ENCODE assay signal across 26 cellular contexts in genomic region chr21:45126983-45127382, GRCh38. TPM values are rescaled to one million over a fixed set of nuclear protein-coding genes. Genes with fewer than 3 reads are reported as not detected.
DNase-seq lines count a peak whose midpoint lies in the region; ATAC-seq and TF ChIP-seq lines count a peak whose summit lies in the region.
"Had no signal": no experiment of that assay in that cellular context is flagged by ENCODE, and none has a peak within 500 bp of the region (broad histone marks: within the 10 kb centered on the region; RNA-seq: fewer than 3 reads in every experiment).

No MANE protein-coding gene starts in this region.

- no peak for DNase-seq in WERI-Rb-1
- no peak for DNase-seq in naive B cell
- no peak for DNase-seq in NCI-H146 treated with DMSO at 0.1 percent for 48 hours (lab: John Stamatoyannopoulos, UW; ENCODE audit: unreplicated experiment)
- DNase-seq in colonic mucosa = no peak
- DNase-seq in T-helper 2 cell treated with Interferon-gamma antibody and Interleukin-4, amounts not matched to agents 5 μg/mL and 100 μg/mL, for 36 hours (ENCODE audit: low spot score) = no peak
- DNase-seq: CD4-positive, alpha-beta memory T cell; COR-L47; EL; GDM1; GOT3; HFFc6; KBM-7; MG63; NCI-H1105 treated with DMSO at 0.1 percent for 48 hours; NCI-H146; NCI-H2029; NCI-H446 treated with DMSO at 0.1 percent for 48 hours; NCI-H526; NK-92 treated with Interleukin-12 subunit alpha and Interleukin-12 subunit beta, amount 100 ng/mL, for 24 hours; PC-3 had no signal

- no peak overlapping the region for H3K4me3 ChIP-seq in BLaER1
- H3K4me3 ChIP-seq in WERI-Rb-1 (ENCODE audit: low read depth, low read length) = no peak overlapping the region
- H3K4me3 ChIP-seq in colonic mucosa = no peak overlapping the region
- H3K4me3 ChIP-seq: GM12878, HAP-1, MG63, SJSA1 had no signal

- no peaks in the 10 kb centered on the region for H3K9me3 Mint-ChIP-seq in naive B cell
- H3K9me3 Mint-ChIP-seq in stimulated activated memory B cell treated with anti-CD40 and anti-IgM and Interleukin-4, amounts not matched to agents 10 μg/mL and 1 μg/mL and 100 μg/mL, for 72 hours = no peaks in the 10 kb centered on the region
- H3K9me3 Mint-ChIP-seq in T-helper 2 cell treated with Interferon-gamma antibody and Interleukin-4, amounts not matched to agents 5 μg/mL and 100 μg/mL, for 36 hours = no peaks in the 10 kb centered on the region
- H3K9me3 Mint-ChIP-seq: CD4-positive, alpha-beta memory T cell; HFFc6 had no signal

- no peak for TF ChIP-seq CTCF in WERI-Rb-1 (IDR thresholded peaks at IDR 0.05; ENCODE audit: low read depth, low read length)
- no peak for TF ChIP-seq CTCF in colonic mucosa (IDR thresholded peaks at IDR 0.05)

- peak overlapping the region; percentile 95 for H3K4me2 ChIP-seq in BLaER1

- no peak for ATAC-seq in naive B cell (ENCODE audit: low read depth in 2 of 2)
- no peak for ATAC-seq in stimulated activated memory B cell treated with anti-CD40 and anti-IgM and Interleukin-4, amounts not matched to agents 10 μg/mL and 1 μg/mL and 100 μg/mL, for 72 hours
- ATAC-seq: GM12878, PC-3, Right ventricle myocardium inferior had no signal

- peaks cover 78 to 99% (median 81%) of the 10 kb centered on the region in 3 donors for H3K4me1 Mint-ChIP-seq in naive B cell
- peaks cover 75% of the 10 kb centered on the region for H3K4me1 Mint-ChIP-seq in stimulated activated memory B cell treated with anti-CD40 and anti-IgM and Interleukin-4, amounts not matched to agents 10 μg/mL and 1 μg/mL and 100 μg/mL, for 72 hours
- peaks cover 12% of the 10 kb centered on the region for H3K4me1 Mint-ChIP-seq in T-helper 2 cell treated with Interferon-gamma antibody and Interleukin-4, amounts not matched to agents 5 μg/mL and 100 μg/mL, for 36 hours (ENCODE audit: low read depth)

- no peaks in the 10 kb centered on the region for H3K27me3 ChIP-seq in BLaER1
- H3K27me3 ChIP-seq in WERI-Rb-1 (ENCODE audit: insufficient read depth, low read depth, severe bottlenecking) = no peaks in the 10 kb centered on the region
- H3K27me3 ChIP-seq in colonic mucosa = no peaks in the 10 kb centered on the region
- H3K27me3 ChIP-seq: MG63, SJSA1 had no signal

- H3K9me3 ChIP-seq in BLaER1 (no peaks in the 10 kb centered on the region), WERI-Rb-1 (ENCODE audit: severe bottlenecking) (no peaks in the 10 kb centered on the region), colonic mucosa (no peaks in the 10 kb centered on the region)
- H3K9me3 ChIP-seq: HAP-1, MG63, SJSA1 had no signal

- H3K27ac ChIP-seq in BLaER1 = 0 out of 2 replicates have a peak overlapping the region, but pooled peaks have one; percentile 42
- H3K27ac ChIP-seq in WERI-Rb-1 = peak overlapping the region; percentile 99
- no peak overlapping the region for H3K27ac ChIP-seq in colonic mucosa
- H3K27ac ChIP-seq: SJSA1 had no signal

- H3K27ac Mint-ChIP-seq in naive B cell = peak overlapping the region in 3 of 6 donors; percentile 7 to 79 (median 60)
- peak overlapping the region; percentile 3 for H3K27ac Mint-ChIP-seq in stimulated activated memory B cell treated with anti-CD40 and anti-IgM and Interleukin-4, amounts not matched to agents 10 μg/mL and 1 μg/mL and 100 μg/mL, for 72 hours
- H3K27ac Mint-ChIP-seq in T-helper 2 cell treated with Interferon-gamma antibody and Interleukin-4, amounts not matched to agents 5 μg/mL and 100 μg/mL, for 36 hours = no peak overlapping the region
- H3K27ac Mint-ChIP-seq: HFFc6 had no signal

- H3K4me3 Mint-ChIP-seq in naive B cell = peak overlapping the region in 7 of 8 donors; percentile 13 to 91 (median 82)
- H3K4me3 Mint-ChIP-seq in stimulated activated memory B cell treated with anti-CD40 and anti-IgM and Interleukin-4, amounts not matched to agents 10 μg/mL and 1 μg/mL and 100 μg/mL, for 72 hours = no peak overlapping the region
- no peak overlapping the region for H3K4me3 Mint-ChIP-seq in T-helper 2 cell treated with Interferon-gamma antibody and Interleukin-4, amounts not matched to agents 5 μg/mL and 100 μg/mL, for 36 hours
- H3K4me3 Mint-ChIP-seq: CD4-positive, alpha-beta memory T cell; HFFc6 had no signal

- H3K36me3 ChIP-seq in BLaER1 (peaks cover 22% of the 10 kb centered on the region), WERI-Rb-1 (peaks cover 14% of the 10 kb centered on the region), colonic mucosa (no peaks in the 10 kb centered on the region)
- H3K36me3 ChIP-seq: HAP-1, MG63, SJSA1 had no signal

- intact Hi-C loops in colonic mucosa (cut with DNase I) = loop anchor here (5.0 kb wide), 1 partner anchor 50 kb away; no protein-coding TSS in a partner anchor

- peaks cover 93% of the 10 kb centered on the region for H4K20me1 ChIP-seq in BLaER1

- no peak overlapping the region for H3K9ac ChIP-seq in BLaER1
- no peak overlapping the region for H3K9ac ChIP-seq in colonic mucosa (ENCODE audit: low read depth in 2 of 2, low read length in 2 of 2)

- peaks cover 0 to 6% of the 10 kb centered on the region in 2 donors for H3K36me3 Mint-ChIP-seq in naive B cell
- peaks cover 31% of the 10 kb centered on the region for H3K36me3 Mint-ChIP-seq in stimulated activated memory B cell treated with anti-CD40 and anti-IgM and Interleukin-4, amounts not matched to agents 10 μg/mL and 1 μg/mL and 100 μg/mL, for 72 hours
- H3K36me3 Mint-ChIP-seq in T-helper 2 cell treated with Interferon-gamma antibody and Interleukin-4, amounts not matched to agents 5 μg/mL and 100 μg/mL, for 36 hours (ENCODE audit: low read depth) = peaks cover 8% of the 10 kb centered on the region

- H3K4me1 ChIP-seq in BLaER1 (peaks cover 100% of the 10 kb centered on the region), colonic mucosa (peaks cover 5% of the 10 kb centered on the region)

- no peaks in the 10 kb centered on the region for H3K27me3 Mint-ChIP-seq in naive B cell
- H3K27me3 Mint-ChIP-seq in stimulated activated memory B cell treated with anti-CD40 and anti-IgM and Interleukin-4, amounts not matched to agents 10 μg/mL and 1 μg/mL and 100 μg/mL, for 72 hours = no peaks in the 10 kb centered on the region
- no peaks in the 10 kb centered on the region for H3K27me3 Mint-ChIP-seq in T-helper 2 cell treated with Interferon-gamma antibody and Interleukin-4, amounts not matched to agents 5 μg/mL and 100 μg/mL, for 36 hours (ENCODE audit: low read depth)
- H3K27me3 Mint-ChIP-seq: CD4-positive, alpha-beta memory T cell had no signal

RNA-seq across cellular contexts. Expression of gene ADARB1, which starts 52.6 kb away (rescaled TPM):
- polyA plus RNA-seq in naive B cell (ENCODE audit: low read depth in 6 of 6) = 10 to 100 TPM; 19.9 to 63.5 (median 28.7) TPM
- total RNA-seq in colonic mucosa = 1 to 10 TPM; 8.7 to 9.3 TPM

Comparison
In these comparisons a context has a peak if more than half of its experiments do, and no peak if none do; other contexts are left out.
1. H3K4me3 Mint-ChIP-seq: peak in naive B cell (7 of 8); none in stimulated activated memory B cell treated with anti-CD40 and anti-IgM and Interleukin-4, amounts not matched to agents 10 μg/mL and 1 μg/mL and 100 μg/mL, for 72 hours (single experiment) and T-helper 2 cell treated with Interferon-gamma antibody and Interleukin-4, amounts not matched to agents 5 μg/mL and 100 μg/mL, for 36 hours (single experiment).